21 cellular contexts compared by ENCODE assay signal in genomic region chr16:89531821-89532526, GRCh38. TPM values are rescaled to one million over a fixed set of nuclear protein-coding genes. Genes with fewer than 3 reads are reported as not detected.
DNase-seq lines count a peak whose midpoint lies in the region; ATAC-seq and TF ChIP-seq lines count a peak whose summit lies in the region.
"Had no signal": no experiment of that assay in that cellular context is flagged by ENCODE, and none has a peak within 500 bp of the region (broad histone marks: within the 10 kb centered on the region; RNA-seq: fewer than 3 reads in every experiment).

No MANE protein-coding gene starts in this region.

- peak overlapping the region in 1 of 8 donors; percentile 37 for H3K4me3 ChIP-seq in spleen
- H3K4me3 ChIP-seq: GM23338, SJSA1 had no signal

- H3K36me3 Mint-ChIP-seq in T-helper 17 cell (ENCODE audit: low read depth): peaks cover 4% of the 10 kb centered on the region
- peaks cover 87% of the 10 kb centered on the region for H3K36me3 Mint-ChIP-seq in activated T-helper 17 cell treated with anti-CD3 and anti-CD28 coated beads, Interleukin-2, amount 50 U/mL, for 72 hours (ENCODE audit: low read depth)

- no peak for TF ChIP-seq CTCF in spleen (IDR thresholded peaks at IDR 0.05 in 8 of 11, conservative IDR thresholded peaks at IDR 0.05 in 3 of 11)

- peak overlapping the region in 5 of 8 donors; percentile 51 to 81 (median 67) for H3K27ac ChIP-seq in spleen
- H3K27ac ChIP-seq: SJSA1 had no signal

- no peaks in the 10 kb centered on the region for H3K27me3 ChIP-seq in spleen (replicated peaks in 1 of 7)
- H3K27me3 ChIP-seq: SJSA1 had no signal

- H3K9me3 ChIP-seq in T-helper 17 cell (ENCODE audit: control insufficient read depth, low read length, poor library complexity, severe bottlenecking) (no peaks in the 10 kb centered on the region), spleen (no peaks in the 10 kb centered on the region)
- H3K9me3 ChIP-seq: SJSA1 had no signal

- H3K4me1 ChIP-seq in spleen: peaks cover 13 to 51% (median 36%) of the 10 kb centered on the region in 6 donors
- H3K4me1 ChIP-seq: SJSA1 had no signal

- no peak for DNase-seq in T-helper 17 cell
- peak; percentile 58 for DNase-seq in dermis blood vessel endothelial cell
- peak; percentile 22 to 41 for DNase-seq in lung microvascular endothelial cell (ENCODE audit: low read depth in 2 of 2)
- DNase-seq in spleen: no peak
- DNase-seq: CD4-positive, CD25-positive, alpha-beta regulatory T cell; H9; Karpas-422; NCI-H1092; NCI-H1417 treated with DMSO at 0.1 percent for 48 hours; NCI-H1694 treated with DMSO at 0.1 percent for 48 hours; NCI-H2081; NCI-H2227 treated with DMSO at 0.1 percent for 48 hours; NCI-H526 treated with DMSO at 0.1 percent for 48 hours; Right ventricle myocardium superior; RPMI8226 had no signal

- 70 to 78% (median 72%) methylated on average over 31 of the region's 31 CpGs for WGBS in spleen, 5 donors

- peak overlapping the region; percentile 29 for H3K27ac Mint-ChIP-seq in T-helper 17 cell
- H3K27ac Mint-ChIP-seq in activated T-helper 17 cell treated with anti-CD3 and anti-CD28 coated beads, Interleukin-2, amount 50 U/mL, for 72 hours: no peak overlapping the region
- H3K27ac Mint-ChIP-seq: B cell; CD4-positive, CD25-positive, alpha-beta regulatory T cell; GM23338; H9 had no signal

- no peak for ATAC-seq in T-helper 17 cell
- no peak for ATAC-seq in activated T-helper 17 cell treated with anti-CD3 and anti-CD28 coated beads, Interleukin-2, amount 50 U/mL, for 72 hours (replicated peaks)
- ATAC-seq in HG03521 (IDR thresholded peaks at IDR 0.05; ENCODE audit: unreplicated experiment): no peak
- no peak for ATAC-seq in GM19452 (IDR thresholded peaks at IDR 0.05; ENCODE audit: unreplicated experiment)
- ATAC-seq: GM23338 had no signal

- intact Hi-C loops in spleen (cut with DNase I; ENCODE audit: low total_unique reads): no loop called here

- peaks cover 15% of the 10 kb centered on the region for H3K4me1 Mint-ChIP-seq in T-helper 17 cell
- peaks cover 14% of the 10 kb centered on the region for H3K4me1 Mint-ChIP-seq in activated T-helper 17 cell treated with anti-CD3 and anti-CD28 coated beads, Interleukin-2, amount 50 U/mL, for 72 hours
- H3K4me1 Mint-ChIP-seq: GM23338, H9 had no signal

- H3K4me3 Mint-ChIP-seq in T-helper 17 cell: no peak overlapping the region
- H3K4me3 Mint-ChIP-seq in activated T-helper 17 cell treated with anti-CD3 and anti-CD28 coated beads, Interleukin-2, amount 50 U/mL, for 72 hours: no peak overlapping the region
- H3K4me3 Mint-ChIP-seq: B cell; CD4-positive, CD25-positive, alpha-beta regulatory T cell; GM23338; H9 had no signal

- no peak for TF ChIP-seq POLR2A in spleen (IDR thresholded peaks at IDR 0.05)

- no peaks in the 10 kb centered on the region for H3K9me3 Mint-ChIP-seq in activated T-helper 17 cell treated with anti-CD3 and anti-CD28 coated beads, Interleukin-2, amount 50 U/mL, for 72 hours
- H3K9me3 Mint-ChIP-seq: CD4-positive, CD25-positive, alpha-beta regulatory T cell; GM23338; H9 had no signal

- peaks cover 0 to 98% (median 65%) of the 10 kb centered on the region in 6 donors for H3K36me3 ChIP-seq in spleen

- no peaks in the 10 kb centered on the region for H3K27me3 Mint-ChIP-seq in T-helper 17 cell
- no peaks in the 10 kb centered on the region for H3K27me3 Mint-ChIP-seq in activated T-helper 17 cell treated with anti-CD3 and anti-CD28 coated beads, Interleukin-2, amount 50 U/mL, for 72 hours
- H3K27me3 Mint-ChIP-seq: B cell; CD4-positive, CD25-positive, alpha-beta regulatory T cell had no signal

RNA-seq across cellular contexts. Expression of gene SPG7, which starts 23.8 kb away (rescaled TPM):
- total RNA-seq in T-helper 17 cell (100 to 1,000 TPM; 140 to 154 TPM), dermis blood vessel endothelial cell (145 and 170 TPM in 2 replicates), lung microvascular endothelial cell (75.8 and 94.6 TPM in 2 replicates), spleen (100 to 1,000 TPM in 6 of 7 donors, 10 to 100 TPM in 1; 90.4 to 260 (median 153) TPM)
- polyA plus RNA-seq in spleen: 100 to 1,000 TPM in 2 of 3 donors, 10 to 100 TPM in 1; 64.5 to 189 (median 135) TPM
- 100 to 1,000 TPM; 115 to 135 TPM for total RNA-seq in activated T-helper 17 cell treated with anti-CD3 and anti-CD28 coated beads, Interleukin-2, amount 50 U/mL, for 72 hours

RNA-seq across cellular contexts. Expression of gene RPL13, which starts 28.5 kb away (rescaled TPM):
- total RNA-seq in T-helper 17 cell (1,000 to 10,000 TPM; 4,192 to 4,476 TPM), dermis blood vessel endothelial cell (1,818 and 3,550 TPM in 2 replicates), lung microvascular endothelial cell (2,557 and 4,242 TPM in 2 replicates), spleen (1,000 to 10,000 TPM; 2,154 to 6,842 (median 2,799) TPM)
- polyA plus RNA-seq in spleen: over 10,000 TPM; 13,171 to 16,278 (median 14,011) TPM
- 1,000 to 10,000 TPM; 2,683 to 3,154 TPM for total RNA-seq in activated T-helper 17 cell treated with anti-CD3 and anti-CD28 coated beads, Interleukin-2, amount 50 U/mL, for 72 hours

RNA-seq across cellular contexts. Expression of gene ANKRD11, which starts 41.6 kb away (rescaled TPM):
- 100 to 1,000 TPM; 197 to 251 TPM for total RNA-seq in T-helper 17 cell
- 55.5 and 72.0 TPM in 2 replicates for total RNA-seq in dermis blood vessel endothelial cell
- total RNA-seq in lung microvascular endothelial cell: 31.6 and 31.9 TPM in 2 replicates
- 100 to 1,000 TPM; 105 to 203 (median 136) TPM for total RNA-seq in spleen
- polyA plus RNA-seq in spleen: 10 to 100 TPM; 29.0 to 60.0 (median 37.8) TPM
- total RNA-seq in activated T-helper 17 cell treated with anti-CD3 and anti-CD28 coated beads, Interleukin-2, amount 50 U/mL, for 72 hours: 100 to 1,000 TPM; 166 to 178 TPM

RNA-seq across cellular contexts. Expression of gene CPNE7, which starts 43.6 kb away (rescaled TPM):
- total RNA-seq in T-helper 17 cell (1 to 10 TPM; 4.7 to 8.2 TPM), dermis blood vessel endothelial cell (0.85 and 2.6 TPM in 2 replicates), lung microvascular endothelial cell (1.2 and 3.5 TPM in 2 replicates), spleen (1 to 10 TPM in 3 of 7 donors, under 1 TPM in 3, not detected in 1; 0.37 to 2.2 (median 1.0) TPM)
- 1 to 10 TPM; 2.9 to 4.3 (median 3.7) TPM for polyA plus RNA-seq in spleen
- total RNA-seq in activated T-helper 17 cell treated with anti-CD3 and anti-CD28 coated beads, Interleukin-2, amount 50 U/mL, for 72 hours: 10 to 100 TPM; 11.1 to 44.7 TPM
- total RNA-seq: Right ventricle myocardium superior had no signal

Comparison
In these comparisons a context has a peak if more than half of its experiments do, and no peak if none do; other contexts are left out.
1. DNase-seq: peak in dermis blood vessel endothelial cell (single experiment) and lung microvascular endothelial cell (2 of 2); none in T-helper 17 cell (0 of 3) and spleen (single experiment).